In genomic region chr17:63240106-63240505, GRCh38 we compare ENCODE assay signal across 16 cellular contexts.
A peak's percentile ranks its signal among the peaks of the same experiment; 100 is the strongest.
DNase-seq lines count a peak whose midpoint lies in the region; ATAC-seq lines count a peak whose summit lies in the region.
"Had no signal": no experiment of that assay in that cellular context is flagged by ENCODE, and none has a peak within 500 bp of the region (broad histone marks: within the 10 kb centered on the region; RNA-seq: fewer than 3 reads in every experiment).

No MANE protein-coding gene starts in this region.

- no peak for ATAC-seq in stimulated activated naive CD8-positive, alpha-beta T cell treated with anti-CD3 and anti-CD28 coated beads, Interleukin-15, Interleukin-2, amounts not matched to agents 100 U/mL and 50 U/mL, for 24 hours
- ATAC-seq in HG03108 (IDR thresholded peaks at IDR 0.05; ENCODE audit: unreplicated experiment), result no peak
- no peak for ATAC-seq in GM21786 (IDR thresholded peaks at IDR 0.05; ENCODE audit: unreplicated experiment)
- ATAC-seq: CD8-positive, alpha-beta T cell; GM23338 had no signal

- in situ Hi-C loops in SK-MEL-5 (cut with HindIII; ENCODE audit: low pct_unique_long_range_greater_than_20kb, low sequenced_read_pairs), result no loop called here

- DNase-seq in COLO829 (ENCODE audit: low spot score) (peak; percentile 28), SK-MEL-5 (ENCODE audit: low read depth, low spot score) (peak; percentile 80), medulla oblongata (ENCODE audit: extremely low spot score) (peak; percentile 54), putamen (ENCODE audit: low spot score) (peak; percentile 7), cortex of kidney (lab: John Stamatoyannopoulos, UW) (no peak)
- no peak for DNase-seq in stimulated activated naive CD8-positive, alpha-beta T cell treated with anti-CD3 and anti-CD28 coated beads, Interleukin-15, Interleukin-2, amounts not matched to agents 100 U/mL and 50 U/mL, for 24 hours
- DNase-seq: 8988T; CD8-positive, alpha-beta T cell; COR-L47; DMS 273 treated with DMSO at 0.1 percent for 48 hours; DMS53; HCEC 1CT; HFFc6 had no signal

Comparison
In these comparisons a context has a peak if more than half of its experiments do, and no peak if none do; other contexts are left out.
1. DNase-seq: peak in COLO829 (single experiment), SK-MEL-5 (single experiment), medulla oblongata (single experiment) and putamen (single experiment); none in stimulated activated naive CD8-positive, alpha-beta T cell treated with anti-CD3 and anti-CD28 coated beads, Interleukin-15, Interleukin-2, amounts not matched to agents 100 U/mL and 50 U/mL, for 24 hours (single experiment) and cortex of kidney (single experiment).